1 cellular context compared by ENCODE assay signal in genomic region chr6:137217801-137218472, GRCh38.
TF ChIP-seq lines count a peak whose summit lies in the region.

No MANE protein-coding gene starts in this region.

TF ChIP-seq in HepG2, 621 proteins besides CTCF, POLR2A, EP300 and RAD21 (continued from another document and continues in another):
- TF ChIP-seq, protein P1, sequence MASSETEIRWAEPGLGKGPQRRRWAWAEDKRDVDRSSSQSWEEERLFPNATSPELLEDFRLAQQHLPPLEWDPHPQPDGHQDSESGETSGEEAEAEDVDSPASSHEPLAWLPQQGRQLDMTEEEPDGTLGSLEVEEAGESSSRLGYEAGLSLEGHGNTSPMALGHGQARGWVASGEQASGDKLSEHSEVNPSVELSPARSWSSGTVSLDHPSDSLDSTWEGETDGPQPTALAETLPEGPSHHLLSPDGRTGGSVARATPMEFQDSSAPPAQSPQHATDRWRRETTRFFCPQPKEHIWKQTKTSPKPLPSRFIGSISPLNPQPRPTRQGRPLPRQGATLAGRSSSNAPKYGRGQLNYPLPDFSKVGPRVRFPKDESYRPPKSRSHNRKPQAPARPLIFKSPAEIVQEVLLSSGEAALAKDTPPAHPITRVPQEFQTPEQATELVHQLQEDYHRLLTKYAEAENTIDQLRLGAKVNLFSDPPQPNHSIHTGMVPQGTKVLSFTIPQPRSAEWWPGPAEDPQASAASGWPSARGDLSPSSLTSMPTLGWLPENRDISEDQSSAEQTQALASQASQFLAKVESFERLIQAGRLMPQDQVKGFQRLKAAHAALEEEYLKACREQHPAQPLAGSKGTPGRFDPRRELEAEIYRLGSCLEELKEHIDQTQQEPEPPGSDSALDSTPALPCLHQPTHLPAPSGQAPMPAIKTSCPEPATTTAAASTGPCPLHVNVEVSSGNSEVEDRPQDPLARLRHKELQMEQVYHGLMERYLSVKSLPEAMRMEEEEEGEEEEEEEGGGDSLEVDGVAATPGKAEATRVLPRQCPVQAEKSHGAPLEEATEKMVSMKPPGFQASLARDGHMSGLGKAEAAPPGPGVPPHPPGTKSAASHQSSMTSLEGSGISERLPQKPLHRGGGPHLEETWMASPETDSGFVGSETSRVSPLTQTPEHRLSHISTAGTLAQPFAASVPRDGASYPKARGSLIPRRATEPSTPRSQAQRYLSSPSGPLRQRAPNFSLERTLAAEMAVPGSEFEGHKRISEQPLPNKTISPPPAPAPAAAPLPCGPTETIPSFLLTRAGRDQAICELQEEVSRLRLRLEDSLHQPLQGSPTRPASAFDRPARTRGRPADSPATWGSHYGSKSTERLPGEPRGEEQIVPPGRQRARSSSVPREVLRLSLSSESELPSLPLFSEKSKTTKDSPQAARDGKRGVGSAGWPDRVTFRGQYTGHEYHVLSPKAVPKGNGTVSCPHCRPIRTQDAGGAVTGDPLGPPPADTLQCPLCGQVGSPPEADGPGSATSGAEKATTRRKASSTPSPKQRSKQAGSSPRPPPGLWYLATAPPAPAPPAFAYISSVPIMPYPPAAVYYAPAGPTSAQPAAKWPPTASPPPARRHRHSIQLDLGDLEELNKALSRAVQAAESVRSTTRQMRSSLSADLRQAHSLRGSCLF (CRISPR knock-in tag; IDR thresholded peaks at IDR 0.05; ENCODE audit: borderline replicate concordance), result no peak
- TF ChIP-seq SOX5 (CRISPR knock-in tag; IDR thresholded peaks at IDR 0.05; ENCODE audit: borderline replicate concordance) (no peak), FOXK1 (CRISPR knock-in tag; IDR thresholded peaks at IDR 0.05; ENCODE audit: borderline replicate concordance, low read depth) (no peak), MATR3 (CRISPR knock-in tag; IDR thresholded peaks at IDR 0.05) (no peak), EED (CRISPR knock-in tag; IDR thresholded peaks at IDR 0.05) (no peak), TFAP4 (IDR thresholded peaks at IDR 0.05; ENCODE audit: borderline replicate concordance, low read depth) (no peak), ZNF781 (CRISPR knock-in tag; IDR thresholded peaks at IDR 0.05; ENCODE audit: borderline replicate concordance, not compliant biosample characterization) (no peak), NFE2 (CRISPR knock-in tag; IDR thresholded peaks at IDR 0.05) (no peak), MTA3 (CRISPR knock-in tag; IDR thresholded peaks at IDR 0.05) (no peak), RARA (CRISPR knock-in tag; IDR thresholded peaks at IDR 0.05) (peak; percentile 15; the same call in 1 of the 2 replicates), ZFX (CRISPR knock-in tag; IDR thresholded peaks at IDR 0.05; ENCODE audit: low read depth) (no peak; the same call in 1 of the 2 replicates), HDAC6 (IDR thresholded peaks at IDR 0.05; ENCODE audit: low read depth, low read length) (no peak), ZNF816 (CRISPR knock-in tag; IDR thresholded peaks at IDR 0.05; ENCODE audit: borderline replicate concordance) (no peak), IKZF1 (IDR thresholded peaks at IDR 0.05) (no peak), ZNF274 (CRISPR knock-in tag; IDR thresholded peaks at IDR 0.05) (no peak), HMG20B (CRISPR knock-in tag; conservative IDR thresholded peaks at IDR 0.05) (no peak), ZFP62 (CRISPR knock-in tag; IDR thresholded peaks at IDR 0.05) (no peak), FIP1L1 (IDR thresholded peaks at IDR 0.05; ENCODE audit: borderline replicate concordance, insufficient read depth, low read depth, low read length) (no peak), MBD4 (IDR thresholded peaks at IDR 0.05; ENCODE audit: borderline replicate concordance, low read length) (no peak; the same call in none of the 2 replicates), ZSCAN12 (CRISPR knock-in tag; IDR thresholded peaks at IDR 0.05) (no peak), KDM1A (CRISPR knock-in tag; IDR thresholded peaks at IDR 0.05) (no peak), SP140L (CRISPR knock-in tag; IDR thresholded peaks at IDR 0.05; ENCODE audit: borderline replicate concordance) (no peak), JUN (CRISPR knock-in tag; IDR thresholded peaks at IDR 0.05) (no peak), ZSCAN5A (CRISPR knock-in tag; IDR thresholded peaks at IDR 0.05; ENCODE audit: borderline replicate concordance) (0 out of 2 replicates have a peak, but pooled peaks have one; percentile 57), KMT2A (CRISPR knock-in tag; IDR thresholded peaks at IDR 0.05) (peak; percentile 51; the same call in 1 of the 2 replicates), ZNF451 (CRISPR knock-in tag; IDR thresholded peaks at IDR 0.05) (no peak), MEF2D (CRISPR knock-in tag; IDR thresholded peaks at IDR 0.05) (no peak), NFE2L2 (IDR thresholded peaks at IDR 0.05; ENCODE audit: low read length) (no peak), SPEN (CRISPR knock-in tag; IDR thresholded peaks at IDR 0.05; ENCODE audit: low read depth) (no peak), ZSCAN22 (CRISPR knock-in tag; IDR thresholded peaks at IDR 0.05) (no peak), ZNF713 (CRISPR knock-in tag; IDR thresholded peaks at IDR 0.05) (no peak), FUBP1 (CRISPR knock-in tag; IDR thresholded peaks at IDR 0.05; ENCODE audit: borderline replicate concordance) (no peak), NR3C1 (CRISPR knock-in tag; IDR thresholded peaks at IDR 0.05) (no peak), RFX1 (IDR thresholded peaks at IDR 0.05) (no peak), IKZF4 (CRISPR knock-in tag; IDR thresholded peaks at IDR 0.05; ENCODE audit: borderline replicate concordance, low read depth, not compliant biosample characterization) (no peak), IRF1 (CRISPR knock-in tag; IDR thresholded peaks at IDR 0.05; ENCODE audit: low read depth) (no peak)
- TF ChIP-seq, protein P2, sequence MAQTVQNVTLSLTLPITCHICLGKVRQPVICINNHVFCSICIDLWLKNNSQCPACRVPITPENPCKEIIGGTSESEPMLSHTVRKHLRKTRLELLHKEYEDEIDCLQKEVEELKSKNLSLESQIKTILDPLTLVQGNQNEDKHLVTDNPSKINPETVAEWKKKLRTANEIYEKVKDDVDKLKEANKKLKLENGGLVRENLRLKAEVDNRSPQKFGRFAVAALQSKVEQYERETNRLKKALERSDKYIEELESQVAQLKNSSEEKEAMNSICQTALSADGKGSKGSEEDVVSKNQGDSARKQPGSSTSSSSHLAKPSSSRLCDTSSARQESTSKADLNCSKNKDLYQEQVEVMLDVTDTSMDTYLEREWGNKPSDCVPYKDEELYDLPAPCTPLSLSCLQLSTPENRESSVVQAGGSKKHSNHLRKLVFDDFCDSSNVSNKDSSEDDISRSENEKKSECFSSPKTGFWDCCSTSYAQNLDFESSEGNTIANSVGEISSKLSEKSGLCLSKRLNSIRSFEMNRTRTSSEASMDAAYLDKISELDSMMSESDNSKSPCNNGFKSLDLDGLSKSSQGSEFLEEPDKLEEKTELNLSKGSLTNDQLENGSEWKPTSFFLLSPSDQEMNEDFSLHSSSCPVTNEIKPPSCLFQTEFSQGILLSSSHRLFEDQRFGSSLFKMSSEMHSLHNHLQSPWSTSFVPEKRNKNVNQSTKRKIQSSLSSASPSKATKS (CRISPR knock-in tag; IDR thresholded peaks at IDR 0.05), result peak; percentile 47; the same call in 1 of the 2 replicates
- TF ChIP-seq, protein P3, sequence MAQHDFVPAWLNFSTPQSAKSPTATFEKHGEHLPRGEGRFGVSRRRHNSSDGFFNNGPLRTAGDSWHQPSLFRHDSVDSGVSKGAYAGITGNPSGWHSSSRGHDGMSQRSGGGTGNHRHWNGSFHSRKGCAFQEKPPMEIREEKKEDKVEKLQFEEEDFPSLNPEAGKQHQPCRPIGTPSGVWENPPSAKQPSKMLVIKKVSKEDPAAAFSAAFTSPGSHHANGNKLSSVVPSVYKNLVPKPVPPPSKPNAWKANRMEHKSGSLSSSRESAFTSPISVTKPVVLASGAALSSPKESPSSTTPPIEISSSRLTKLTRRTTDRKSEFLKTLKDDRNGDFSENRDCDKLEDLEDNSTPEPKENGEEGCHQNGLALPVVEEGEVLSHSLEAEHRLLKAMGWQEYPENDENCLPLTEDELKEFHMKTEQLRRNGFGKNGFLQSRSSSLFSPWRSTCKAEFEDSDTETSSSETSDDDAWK (CRISPR knock-in tag; IDR thresholded peaks at IDR 0.05), result no peak
- TF ChIP-seq, protein P4, sequence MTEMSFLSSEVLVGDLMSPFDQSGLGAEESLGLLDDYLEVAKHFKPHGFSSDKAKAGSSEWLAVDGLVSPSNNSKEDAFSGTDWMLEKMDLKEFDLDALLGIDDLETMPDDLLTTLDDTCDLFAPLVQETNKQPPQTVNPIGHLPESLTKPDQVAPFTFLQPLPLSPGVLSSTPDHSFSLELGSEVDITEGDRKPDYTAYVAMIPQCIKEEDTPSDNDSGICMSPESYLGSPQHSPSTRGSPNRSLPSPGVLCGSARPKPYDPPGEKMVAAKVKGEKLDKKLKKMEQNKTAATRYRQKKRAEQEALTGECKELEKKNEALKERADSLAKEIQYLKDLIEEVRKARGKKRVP (CRISPR knock-in tag; IDR thresholded peaks at IDR 0.05), result 0 out of 4 replicates have a peak, but pooled peaks of 1 of the 2 experiments have one; percentile 42
- TF ChIP-seq, protein P5, sequence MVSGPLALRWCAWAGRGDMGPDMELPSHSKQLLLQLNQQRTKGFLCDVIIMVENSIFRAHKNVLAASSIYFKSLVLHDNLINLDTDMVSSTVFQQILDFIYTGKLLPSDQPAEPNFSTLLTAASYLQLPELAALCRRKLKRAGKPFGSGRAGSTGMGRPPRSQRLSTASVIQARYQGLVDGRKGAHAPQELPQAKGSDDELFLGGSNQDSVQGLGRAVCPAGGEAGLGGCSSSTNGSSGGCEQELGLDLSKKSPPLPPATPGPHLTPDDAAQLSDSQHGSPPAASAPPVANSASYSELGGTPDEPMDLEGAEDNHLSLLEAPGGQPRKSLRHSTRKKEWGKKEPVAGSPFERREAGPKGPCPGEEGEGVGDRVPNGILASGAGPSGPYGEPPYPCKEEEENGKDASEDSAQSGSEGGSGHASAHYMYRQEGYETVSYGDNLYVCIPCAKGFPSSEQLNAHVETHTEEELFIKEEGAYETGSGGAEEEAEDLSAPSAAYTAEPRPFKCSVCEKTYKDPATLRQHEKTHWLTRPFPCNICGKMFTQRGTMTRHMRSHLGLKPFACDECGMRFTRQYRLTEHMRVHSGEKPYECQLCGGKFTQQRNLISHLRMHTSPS (CRISPR knock-in tag; IDR thresholded peaks at IDR 0.05; ENCODE audit: low read depth), result no peak
- TF ChIP-seq, protein P6, sequence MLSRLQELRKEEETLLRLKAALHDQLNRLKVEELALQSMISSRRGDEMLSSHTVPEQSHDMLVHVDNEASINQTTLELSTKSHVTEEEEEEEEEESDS (CRISPR knock-in tag; IDR thresholded peaks at IDR 0.05; ENCODE audit: borderline replicate concordance), result no peak
- TF ChIP-seq, protein P7, sequence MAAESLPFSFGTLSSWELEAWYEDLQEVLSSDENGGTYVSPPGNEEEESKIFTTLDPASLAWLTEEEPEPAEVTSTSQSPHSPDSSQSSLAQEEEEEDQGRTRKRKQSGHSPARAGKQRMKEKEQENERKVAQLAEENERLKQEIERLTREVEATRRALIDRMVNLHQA (CRISPR knock-in tag; IDR thresholded peaks at IDR 0.05), result no peak
- TF ChIP-seq, protein P8, sequence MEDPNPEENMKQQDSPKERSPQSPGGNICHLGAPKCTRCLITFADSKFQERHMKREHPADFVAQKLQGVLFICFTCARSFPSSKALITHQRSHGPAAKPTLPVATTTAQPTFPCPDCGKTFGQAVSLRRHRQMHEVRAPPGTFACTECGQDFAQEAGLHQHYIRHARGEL (CRISPR knock-in tag; IDR thresholded peaks at IDR 0.05), result no peak
